Comparison of ENCODE assay signal across 8 cellular contexts in genomic region chr15:64702816-64703631, GRCh38.
DNase-seq lines count a peak whose midpoint lies in the region; ATAC-seq and TF ChIP-seq lines count a peak whose summit lies in the region.

No MANE protein-coding gene starts in this region.

- H3K36me3 ChIP-seq in thoracic aorta: no peaks in the 10 kb centered on the region

- peaks cover 49% of the 10 kb centered on the region for H3K4me1 Mint-ChIP-seq in activated naive CD8-positive, alpha-beta T cell (ENCODE audit: low read depth)
- peaks cover 38% of the 10 kb centered on the region for H3K4me1 Mint-ChIP-seq in glutamatergic neuron (ENCODE audit: low read depth, unreplicated experiment)
- peaks cover 50% of the 10 kb centered on the region for H3K4me1 Mint-ChIP-seq in osteocyte (ENCODE audit: unreplicated experiment)

- TF ChIP-seq CTCF in glutamatergic neuron (IDR thresholded peaks at IDR 0.05; ENCODE audit: partially characterized antibody, unreplicated experiment) (no peak), osteocyte (IDR thresholded peaks at IDR 0.05) (no peak), thoracic aorta (IDR thresholded peaks at IDR 0.05) (no peak)

- no peaks in the 10 kb centered on the region for H3K9me3 Mint-ChIP-seq in activated naive CD8-positive, alpha-beta T cell (ENCODE audit: low read depth)
- peaks cover 26% of the 10 kb centered on the region for H3K9me3 Mint-ChIP-seq in glutamatergic neuron (ENCODE audit: unreplicated experiment)
- H3K9me3 Mint-ChIP-seq in osteocyte (ENCODE audit: unreplicated experiment): no peaks in the 10 kb centered on the region

- H3K27me3 Mint-ChIP-seq in activated naive CD8-positive, alpha-beta T cell: no peaks in the 10 kb centered on the region
- peaks cover 20% of the 10 kb centered on the region for H3K27me3 Mint-ChIP-seq in glutamatergic neuron (ENCODE audit: unreplicated experiment)
- no peaks in the 10 kb centered on the region for H3K27me3 Mint-ChIP-seq in osteocyte (ENCODE audit: unreplicated experiment)

- H3K27ac ChIP-seq in thoracic aorta: peak overlapping the region; percentile 81 to 88

- DNase-seq in GM04503 (ENCODE audit: low read depth) (peak; percentile 38), NCI-H1105 (lab: John Stamatoyannopoulos, UW) (peak; percentile 97), glutamatergic neuron (peak; percentile 100), osteocyte (ENCODE audit: extremely low spot score, unreplicated experiment) (peak; percentile 99), thoracic aorta (ENCODE audit: low spot score) (peak; percentile 96)

- ATAC-seq in HG02610 (IDR thresholded peaks at IDR 0.05; ENCODE audit: unreplicated experiment) (peak; percentile 89), SK-N-SH treated with all-trans-retinoic acid at 6 μM for 48 hours (peak; percentile 94), thoracic aorta (ENCODE audit: insufficient number of reproducible peaks, low FRiP score, low read depth) (peak; percentile 64)

- H3K27me3 ChIP-seq in thoracic aorta (replicated peaks; ENCODE audit: insufficient read depth): no peaks in the 10 kb centered on the region

- H3K4me3 Mint-ChIP-seq in activated naive CD8-positive, alpha-beta T cell: peak overlapping the region; percentile 80
- H3K4me3 Mint-ChIP-seq in glutamatergic neuron (ENCODE audit: unreplicated experiment) (peak overlapping the region; percentile 93), osteocyte (ENCODE audit: unreplicated experiment) (peak overlapping the region; percentile 87)

- H3K4me3 ChIP-seq in thoracic aorta: peak overlapping the region; percentile 92

- peaks cover 43 to 48% of the 10 kb centered on the region in 2 donors for H3K4me1 ChIP-seq in thoracic aorta (ENCODE audit: control insufficient read depth in 1 of 2, low read depth in 2 of 2)

- no peaks in the 10 kb centered on the region for H3K9me3 ChIP-seq in thoracic aorta

- H3K27ac Mint-ChIP-seq in activated naive CD8-positive, alpha-beta T cell: peak overlapping the region; percentile 78
- H3K27ac Mint-ChIP-seq in glutamatergic neuron (ENCODE audit: unreplicated experiment) (peak overlapping the region; percentile 98), osteocyte (ENCODE audit: unreplicated experiment) (peak overlapping the region; percentile 85)

- H3K36me3 Mint-ChIP-seq in activated naive CD8-positive, alpha-beta T cell: no peaks in the 10 kb centered on the region
- H3K36me3 Mint-ChIP-seq in glutamatergic neuron (ENCODE audit: unreplicated experiment) (no peaks in the 10 kb centered on the region), osteocyte (ENCODE audit: unreplicated experiment) (no peaks in the 10 kb centered on the region)

TF ChIP-seq in SK-N-SH treated with all-trans-retinoic acid at 6 μM for 48 hours, 23 proteins besides CTCF, POLR2A, EP300 and RAD21:
- TF ChIP-seq TOX (CRISPR knock-in tag; IDR thresholded peaks at IDR 0.05; ENCODE audit: borderline replicate concordance): no peak
- no peak for TF ChIP-seq CSRNP3 (CRISPR knock-in tag; IDR thresholded peaks at IDR 0.05)
- no peak for TF ChIP-seq ZFP3 (CRISPR knock-in tag; IDR thresholded peaks at IDR 0.05)
- TF ChIP-seq ISL1 (CRISPR knock-in tag; IDR thresholded peaks at IDR 0.05): no peak
- TF ChIP-seq PPARA (CRISPR knock-in tag; IDR thresholded peaks at IDR 0.05; ENCODE audit: borderline replicate concordance): no peak
- TF ChIP-seq ZFP30 (CRISPR knock-in tag; IDR thresholded peaks at IDR 0.05): no peak
- no peak; the same call in 1 of the 2 replicates for TF ChIP-seq TCF4 (CRISPR knock-in tag; IDR thresholded peaks at IDR 0.05; ENCODE audit: borderline replicate concordance)
- no peak for TF ChIP-seq ZNF8 (CRISPR knock-in tag; IDR thresholded peaks at IDR 0.05)

Comparison
In these comparisons a context has a peak if more than half of its experiments do, and no peak if none do; other contexts are left out.
1. Peak in every context shown above with its lines: DNase-seq, ATAC-seq, H3K4me3 ChIP-seq and H3K27ac ChIP-seq.
2. DNase-seq: peak in every context shown above with its lines; median percentile 100 in glutamatergic neuron; 99 in osteocyte; 97 in NCI-H1105; 96 in thoracic aorta; 38 in GM04503.